In the genomic region with DNA sequence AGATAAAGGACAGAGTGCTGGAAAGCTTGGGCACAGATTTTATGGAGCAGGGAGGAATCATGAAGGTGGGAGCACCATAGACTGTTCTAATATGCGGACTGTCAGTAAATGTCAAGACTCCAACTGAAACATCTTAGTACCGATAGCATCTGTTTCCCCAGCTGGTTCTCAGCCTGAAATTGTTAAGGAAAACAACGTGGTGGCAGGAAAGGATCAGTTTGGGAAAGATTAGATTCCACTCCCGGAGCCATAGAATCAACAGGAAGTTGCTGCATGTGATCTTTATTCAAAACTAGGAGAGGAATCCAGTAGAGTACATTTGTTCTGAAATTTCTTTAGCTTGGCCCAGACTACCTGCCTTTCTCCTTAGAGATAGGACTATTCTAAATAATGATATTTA, we compare ENCODE assay signal across 24 cellular contexts.
"Had no signal": no experiment of that assay in that cellular context is flagged by ENCODE, and none has a peak within 500 bp of the region (broad histone marks: within the 10 kb centered on the region; RNA-seq: fewer than 3 reads in every experiment).

No MANE protein-coding gene starts in this region.

- H3K27me3 Mint-ChIP-seq: central memory CD8-positive, alpha-beta T cell; natural killer cell treated with Interleukin-12 subunit alpha and Interleukin-12 subunit beta and Interleukin-15 and Interleukin-18, amount 100 ng/mL, for 72 hours; progenitor cell of endocrine pancreas had no signal

- ATAC-seq: foreskin keratinocyte; left colon; left ventricle myocardium superior; natural killer cell treated with Interleukin-12 subunit alpha and Interleukin-12 subunit beta and Interleukin-15 and Interleukin-18, amount 100 ng/mL, for 72 hours; pancreas; sciatic nerve had no signal

- H3K27ac ChIP-seq: foreskin keratinocyte, hepatocyte, neural progenitor cell, pancreas, stomach had no signal

- H3K4me3 Mint-ChIP-seq: central memory CD8-positive, alpha-beta T cell; natural killer cell treated with Interleukin-12 subunit alpha and Interleukin-12 subunit beta and Interleukin-15 and Interleukin-18, amount 100 ng/mL, for 72 hours; neural progenitor cell had no signal

- DNase-seq: cortex of kidney; effector memory CD4-positive, alpha-beta T cell; erythroblast; foreskin keratinocyte; head of caudate nucleus; kidney; left colon; left ventricle myocardium superior; mammary epithelial cell; midbrain; occipital lobe; pancreas; retina; stimulated activated CD4-positive, alpha-beta T cell treated with anti-CD3 and anti-CD28 coated beads, Interleukin-2, amount 100 ng/mL, for 24 hours; stimulated activated CD4-positive, alpha-beta T cell treated with anti-CD3 and anti-CD28 coated beads, Interleukin-4, amount 100 ng/mL, for 4 hours; stimulated activated naive CD4-positive, alpha-beta T cell; stomach; trophoblast cell had no signal

- H3K4me1 Mint-ChIP-seq: central memory CD8-positive, alpha-beta T cell; neural progenitor cell had no signal

- H3K27ac Mint-ChIP-seq: natural killer cell treated with Interleukin-12 subunit alpha and Interleukin-12 subunit beta and Interleukin-15 and Interleukin-18, amount 100 ng/mL, for 72 hours; neural progenitor cell; progenitor cell of endocrine pancreas had no signal
